Comparison of ENCODE assay signal across 8 cellular contexts in genomic region chr16:57530531-57531252, GRCh38. TPM values are rescaled to one million over a fixed set of nuclear protein-coding genes. Genes with fewer than 3 reads are reported as not detected.
DNase-seq lines count a peak whose midpoint lies in the region; ATAC-seq and TF ChIP-seq lines count a peak whose summit lies in the region.

No MANE protein-coding gene starts in this region.

- H3K4me2 ChIP-seq in IMR-90 (ENCODE audit: low read depth, low read length), result no peak overlapping the region

- H3K79me1 ChIP-seq in IMR-90 (ENCODE audit: low read depth in 1 of 2, low read length in 2 of 2), result peaks cover 6 to 26% of the 10 kb centered on the region in 2 experiments; a peak in 3 of 4 replicates

- no peak overlapping the region for H3K18ac ChIP-seq in IMR-90 (ENCODE audit: low read depth, low read length)

- H3K23ac ChIP-seq in IMR-90 (ENCODE audit: low read depth, low read length), result no peak overlapping the region

- ATAC-seq in IMR-90 (ENCODE audit: low read depth), result no peak
- ATAC-seq in effector memory CD8-positive, alpha-beta T cell (replicated peaks), result no peak
- ATAC-seq in HG02610 (IDR thresholded peaks at IDR 0.05; ENCODE audit: unreplicated experiment), result no peak
- ATAC-seq in GM19455 (IDR thresholded peaks at IDR 0.05; ENCODE audit: unreplicated experiment), result no peak

- H3K36me3 Mint-ChIP-seq in Caco-2 (ENCODE audit: insufficient read depth, unreplicated experiment), result peaks cover 17% of the 10 kb centered on the region
- peaks cover 16% of the 10 kb centered on the region for H3K36me3 Mint-ChIP-seq in effector memory CD8-positive, alpha-beta T cell (ENCODE audit: insufficient read depth)

- TF ChIP-seq EP300 in tibial nerve (IDR thresholded peaks at IDR 0.05), result no peak

- TF ChIP-seq CTCF in Caco-2 (IDR thresholded peaks at IDR 0.05; ENCODE audit: insufficient read depth in 1 of 2, low read depth in 1 of 2, low read length in 1 of 2, severe bottlenecking in 1 of 2, unreplicated experiment in 1 of 2) (no peak), IMR-90 (conservative IDR thresholded peaks at IDR 0.05; ENCODE audit: low read depth, low read length) (no peak), tibial nerve (IDR thresholded peaks at IDR 0.05) (no peak)

- in situ Hi-C loops in IMR-90 (cut with MboI; ENCODE audit: low sequenced_read_pairs), result no loop called here

- H2AK5ac ChIP-seq in IMR-90 (ENCODE audit: low read depth, low read length), result peak overlapping the region; percentile 51; the same call in 1 of the 2 replicates

- POLR2A ChIA-PET in Caco-2 (lab: Charles Lee), result no interaction called here
- POLR2A ChIA-PET in IMR-90 (lab: Charles Lee; ENCODE audit: unreplicated experiment), result interaction anchor here (0.5 kb wide), 1 partner anchor 29 kb away, joined by 5 read pairs; no protein-coding TSS in a partner anchor

- H4K91ac ChIP-seq in IMR-90 (ENCODE audit: insufficient read depth, low read depth, low read length), result no peak overlapping the region

- peak overlapping the region; percentile 71 for H3K4me3 Mint-ChIP-seq in Caco-2 (ENCODE audit: unreplicated experiment)
- peak overlapping the region; percentile 72 to 84 for H3K4me3 Mint-ChIP-seq in effector memory CD8-positive, alpha-beta T cell

- no peak overlapping the region for H2BK20ac ChIP-seq in IMR-90 (ENCODE audit: low read depth, low read length)

- no peak overlapping the region; a peak in 1 of 4 replicates for H4K8ac ChIP-seq in IMR-90 (ENCODE audit: low read depth in 2 of 2, low read length in 2 of 2)

- H3K4me3 ChIP-seq in Caco-2 (ENCODE audit: low read depth, low read length) (no peak overlapping the region), IMR-90 (ENCODE audit: insufficient read depth, low read depth, low read length) (no peak overlapping the region), tibial nerve (no peak overlapping the region)

- H2BK120ac ChIP-seq in IMR-90 (ENCODE audit: low read depth, low read length), result 0 out of 2 replicates have a peak overlapping the region, but pooled peaks have one; percentile 32

- H2AK9ac ChIP-seq in IMR-90 (replicated peaks; ENCODE audit: low read depth, low read length, poor library complexity), result peak overlapping the region; percentile 47

- DNase-seq in Caco-2 (peak in 1 of 2 experiments; percentile 40), IMR-90 (no peak), posterior cingulate gyrus (peak in 6 of 10 donors; percentile 1 to 68 (median 23)), hypothalamus (lab: John Stamatoyannopoulos, UW) (no peak), tibial nerve (ENCODE audit: low spot score in 2 of 2) (no peak)
- no peak for DNase-seq in effector memory CD8-positive, alpha-beta T cell

- H3K4me1 ChIP-seq in Caco-2 (peaks cover 15% of the 10 kb centered on the region), IMR-90 (ENCODE audit: control insufficient read depth, insufficient read depth, low read length) (peaks cover 23% of the 10 kb centered on the region), tibial nerve (peaks cover 0 to 63% (median 35%) of the 10 kb centered on the region in 4 donors)

- H3K4me1 Mint-ChIP-seq in Caco-2 (ENCODE audit: low read depth, unreplicated experiment), result peaks cover 24% of the 10 kb centered on the region
- H3K4me1 Mint-ChIP-seq in effector memory CD8-positive, alpha-beta T cell (ENCODE audit: low read depth in 2 of 2), result peaks cover 56 to 58% of the 10 kb centered on the region in 2 donors

- H3K36me3 ChIP-seq in Caco-2 (ENCODE audit: control insufficient read depth, insufficient read depth, low read length), result no peaks in the 10 kb centered on the region; the same call in none of the 2 replicates
- peaks cover 8% of the 10 kb centered on the region for H3K36me3 ChIP-seq in IMR-90 (ENCODE audit: control insufficient read depth, insufficient read depth, low read length)
- peaks cover 0 to 26% (median 0%) of the 10 kb centered on the region in 3 donors for H3K36me3 ChIP-seq in tibial nerve

- H3K27ac ChIP-seq in IMR-90 (ENCODE audit: insufficient read depth, low read length) (no peak overlapping the region), tibial nerve (peak overlapping the region in 2 of 4 donors; percentile 51 to 65)

- no peaks in the 10 kb centered on the region for H3K9me3 Mint-ChIP-seq in Caco-2 (ENCODE audit: unreplicated experiment)
- no peaks in the 10 kb centered on the region for H3K9me3 Mint-ChIP-seq in effector memory CD8-positive, alpha-beta T cell

- BruUV-seq in Caco-2 (replicated peaks; lab: Mats Ljungman, UMichigan) (no TSS peak), IMR-90 (replicated peaks; lab: Mats Ljungman, UMichigan) (no TSS peak)

- TF ChIP-seq POLR2A in IMR-90 (IDR thresholded peaks at IDR 0.05; ENCODE audit: low read depth, low read length) (no peak), tibial nerve (IDR thresholded peaks at IDR 0.05) (no peak)

- peaks cover 5% of the 10 kb centered on the region; the same call in 1 of the 2 replicates for H4K20me1 ChIP-seq in IMR-90 (ENCODE audit: insufficient read depth, low read length)

- dilution Hi-C loops in IMR-90 (cut with HindIII; ENCODE audit: low sequenced_read_pairs, unreplicated experiment), result no loop called here

- H3K9ac ChIP-seq in IMR-90 (ENCODE audit: low read depth, low read length), result no peak overlapping the region

- peak overlapping the region; percentile 15 for H2BK5ac ChIP-seq in IMR-90 (ENCODE audit: low read depth, low read length, poor library complexity, severe bottlenecking)

- CTCF ChIA-PET in Caco-2 (lab: Charles Lee), result no interaction called here
- CTCF ChIA-PET in IMR-90 (lab: Yijun Ruan, JAX), result no interaction called here

- H2AFZ ChIP-seq in IMR-90 (replicated peaks; ENCODE audit: low read length, poor library complexity), result peak overlapping the region; percentile 81

- H3K9me1 ChIP-seq in IMR-90 (ENCODE audit: insufficient read depth, low read length), result peaks cover 5% of the 10 kb centered on the region; the same call in 1 of the 2 replicates

- no peak overlapping the region for H2BK15ac ChIP-seq in IMR-90 (ENCODE audit: low read depth, low read length)

- intact Hi-C loops in Caco-2 (cut with micrococcal nuclease; ENCODE audit: unreplicated experiment), result no loop called here
- intact Hi-C loops in IMR-90 (cut with micrococcal nuclease), result no loop called here
- intact Hi-C loops in posterior cingulate gyrus (cut with DNase I), result no loop called here

- H3K14ac ChIP-seq in IMR-90 (replicated peaks; ENCODE audit: low read depth, low read length), result no peak overlapping the region

- no peaks in the 10 kb centered on the region for H3K27me3 Mint-ChIP-seq in Caco-2 (ENCODE audit: insufficient read depth, unreplicated experiment)
- no peaks in the 10 kb centered on the region for H3K27me3 Mint-ChIP-seq in effector memory CD8-positive, alpha-beta T cell

- H3K9me3 ChIP-seq in Caco-2, result no peaks in the 10 kb centered on the region
- H3K9me3 ChIP-seq in IMR-90 (ENCODE audit: control insufficient read depth, insufficient read depth, low read length), result no peaks in the 10 kb centered on the region
- no peaks in the 10 kb centered on the region for H3K9me3 ChIP-seq in tibial nerve

- H3K27me3 ChIP-seq in Caco-2 (replicated peaks; ENCODE audit: control insufficient read depth, insufficient read depth, low read length) (no peaks in the 10 kb centered on the region), IMR-90 (ENCODE audit: control insufficient read depth, insufficient read depth, low read length) (no peaks in the 10 kb centered on the region), tibial nerve (no peaks in the 10 kb centered on the region)

- H4K5ac ChIP-seq in IMR-90 (ENCODE audit: low read depth, low read length), result no peak overlapping the region

- H3K56ac ChIP-seq in IMR-90 (ENCODE audit: extremely low read depth, insufficient read depth, low read length), result no peak overlapping the region

- WGBS in IMR-90 (ENCODE audit: extremely low coverage in 2 of 2, insufficient read length in 1 of 2), 2 experiments, result 88% methylated on average over 19 of the region's 22 CpGs; no CpG with 5 or more reads in 1 of the 2 experiments
- whole genome bisulfite sequencing in tibial nerve, 2 donors, result 83 to 84% methylated on average over 22 of the region's 22 CpGs

- no peak overlapping the region for H3K27ac Mint-ChIP-seq in Caco-2 (ENCODE audit: unreplicated experiment)
- peak overlapping the region; percentile 85 to 97 for H3K27ac Mint-ChIP-seq in effector memory CD8-positive, alpha-beta T cell

- no peak for TF ChIP-seq RAD21 in IMR-90 (IDR thresholded peaks at IDR 0.05; ENCODE audit: low read length)

- peak overlapping the region; percentile 59; the same call in 1 of the 2 replicates for H3K4ac ChIP-seq in IMR-90 (ENCODE audit: low read depth, low read length)

TF ChIP-seq in IMR-90, 13 proteins besides CTCF, POLR2A, EP300 and RAD21:
- TF ChIP-seq FOS (IDR thresholded peaks at IDR 0.05; ENCODE audit: low read depth, low read length) (no peak), CHD1 (IDR thresholded peaks at IDR 0.05; ENCODE audit: low read depth, low read length) (no peak), MAZ (IDR thresholded peaks at IDR 0.05; ENCODE audit: borderline replicate concordance, low read depth, low read length) (no peak), RFX5 (IDR thresholded peaks at IDR 0.05; ENCODE audit: low read depth, low read length) (no peak), SMC3 (IDR thresholded peaks at IDR 0.05; ENCODE audit: low read depth, low read length) (no peak), CEBPB (IDR thresholded peaks at IDR 0.05; ENCODE audit: low read depth, low read length) (no peak), MXI1 (IDR thresholded peaks at IDR 0.05; ENCODE audit: borderline replicate concordance, low read depth, low read length) (no peak)

RNA-seq across cellular contexts. Expression of gene CCDC102A, which starts 5.7 kb away (rescaled TPM):
- total RNA-seq in Caco-2 (2022) (9.1 and 11.8 TPM in 2 replicates), IMR-90 (2012; rRNA removed) (5.4 and 5.6 TPM in 2 replicates), tibial nerve (10 to 100 TPM; 17.4 to 30.4 (median 24.5) TPM)
- polyA plus RNA-seq in IMR-90 (2012; rRNA removed), result 8.5 and 11.4 TPM in 2 replicates
- polyA plus RNA-seq in IMR-90 (2012; cell fraction: cytosol; rRNA removed), result 20.6 and 24.3 TPM in 2 replicates
- polyA plus RNA-seq in IMR-90 (2012; cell fraction: nucleus; rRNA removed; ENCODE audit: low replicate concordance), result 9.6 and 18.3 TPM in 2 replicates

RNA-seq across cellular contexts. Expression of gene ADGRG5, which starts 11.8 kb away (rescaled TPM):
- 4.6 and 5.2 TPM in 2 replicates for total RNA-seq in Caco-2 (2022)
- not detected in 2 replicates for total RNA-seq in IMR-90 (2012; rRNA removed)
- not detected in 2 replicates for polyA plus RNA-seq in IMR-90 (2012; rRNA removed)
- polyA plus RNA-seq in IMR-90 (2012; cell fraction: cytosol; rRNA removed), result 0.02 TPM in 1 of 2 replicates, not detected in the other
- polyA plus RNA-seq in IMR-90 (2012; cell fraction: nucleus; rRNA removed; ENCODE audit: low replicate concordance), result 0.04 TPM in 1 of 2 replicates, not detected in the other
- total RNA-seq in tibial nerve, result 1 to 10 TPM in 2 of 4 donors, under 1 TPM in 1, not detected in 1; 0.22 to 3.3 (median 1.2) TPM

RNA-seq across cellular contexts. Expression of gene DOK4, which starts 44.4 kb away (rescaled TPM):
- 111 and 122 TPM in 2 replicates for total RNA-seq in Caco-2 (2022)
- 20.3 and 22.0 TPM in 2 replicates for total RNA-seq in IMR-90 (2012; rRNA removed)
- 25.9 and 30.1 TPM in 2 replicates for polyA plus RNA-seq in IMR-90 (2012; rRNA removed)
- polyA plus RNA-seq in IMR-90 (2012; cell fraction: cytosol; rRNA removed), result 18.4 and 29.8 TPM in 2 replicates
- polyA plus RNA-seq in IMR-90 (2012; cell fraction: nucleus; rRNA removed; ENCODE audit: low replicate concordance), result 50.8 and 77.6 TPM in 2 replicates
- 10 to 100 TPM; 22.8 to 33.1 (median 29.1) TPM for total RNA-seq in tibial nerve

Comparison
In these comparisons a context has a peak if more than half of its experiments do, and no peak if none do; other contexts are left out.
1. DNase-seq: peak in posterior cingulate gyrus (6 of 10); none in IMR-90 (single experiment), effector memory CD8-positive, alpha-beta T cell (0 of 3), hypothalamus (0 of 51) and tibial nerve (0 of 2).